Comparison of ENCODE assay signal across 1 cellular context in the genomic region with DNA sequence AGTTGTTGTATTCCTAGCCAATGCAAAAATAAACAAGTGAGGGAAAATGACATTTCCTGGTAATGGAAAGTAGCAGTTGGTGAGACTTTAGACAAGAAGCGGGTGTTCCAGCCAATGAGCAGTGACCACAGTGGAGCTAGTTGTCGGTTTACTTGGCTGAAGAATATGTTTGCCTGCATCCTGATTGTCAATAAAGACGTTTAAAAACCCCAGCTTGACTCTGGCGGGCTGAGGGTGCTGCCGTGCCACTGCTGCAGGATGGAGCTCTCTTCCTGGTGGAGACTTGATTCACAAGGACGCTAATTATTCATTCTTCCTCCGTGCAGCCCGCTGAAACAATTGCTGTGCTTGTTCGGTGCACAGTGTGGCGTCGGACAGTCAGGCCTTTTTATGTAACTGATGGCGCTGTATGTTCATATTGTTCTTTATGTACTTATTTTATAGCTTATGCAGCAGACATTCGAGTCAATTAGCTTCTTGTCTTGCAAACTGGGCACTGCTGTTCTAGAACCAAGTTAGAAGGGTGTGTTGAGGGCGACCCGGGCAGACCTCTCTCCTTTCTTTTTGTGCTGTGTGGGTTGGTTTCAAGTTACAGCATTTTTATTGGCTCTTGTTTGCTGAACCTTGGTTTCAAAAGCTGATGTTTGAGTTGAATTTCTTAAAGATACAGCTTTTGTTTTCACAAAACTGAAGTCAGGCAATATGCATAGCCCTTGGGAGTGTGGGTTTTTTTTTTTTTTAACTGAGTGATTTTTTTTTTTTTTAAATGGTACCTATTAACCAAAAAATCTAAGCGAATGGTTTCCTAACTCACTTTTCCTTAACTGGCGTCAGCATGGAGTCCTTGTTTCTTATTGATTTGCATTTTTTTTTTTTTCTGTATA.
TF ChIP-seq lines count a peak whose summit lies in the region.

No MANE protein-coding gene starts in this region.

TF ChIP-seq in K562, 482 proteins besides CTCF, POLR2A, EP300 and RAD21 (continued from another document and continues in another):
- TF ChIP-seq MNT (conservative IDR thresholded peaks at IDR 0.05) (0 out of 4 replicates have a peak, but pooled peaks of 1 of the 2 experiments have one; percentile 11), ETS1 (conservative IDR thresholded peaks at IDR 0.05; ENCODE audit: control insufficient read depth, low read depth, low read length) (no peak), ZHX1 (conservative IDR thresholded peaks at IDR 0.05; ENCODE audit: low read length) (no peak), ZNF197 (CRISPR knock-in tag; IDR thresholded peaks at IDR 0.05; ENCODE audit: low read depth) (no peak), HNRNPH1 (optimal IDR thresholded peaks at IDR 0.05; ENCODE audit: low read depth, low read length) (no peak), SMARCA5 (IDR thresholded peaks at IDR 0.05) (no peak), NR2C2 (CRISPR knock-in tag; IDR thresholded peaks at IDR 0.05) (no peak), NR2C2 (tag; IDR thresholded peaks at IDR 0.05) (peak; percentile 38; the same call in 1 of the 2 replicates), ZNF785 (CRISPR knock-in tag; IDR thresholded peaks at IDR 0.05) (no peak), TAL1 (IDR thresholded peaks at IDR 0.05) (no peak), ZNF408 (CRISPR knock-in tag; IDR thresholded peaks at IDR 0.05; ENCODE audit: low read depth) (no peak), SAP30 (IDR thresholded peaks at IDR 0.05; ENCODE audit: borderline replicate concordance, insufficient read depth, low read depth, low read length, poor library complexity, severe bottlenecking) (no peak), ETV1 (tag; conservative IDR thresholded peaks at IDR 0.05; ENCODE audit: low read depth) (no peak), ZNF316 (IDR thresholded peaks at IDR 0.05) (peak; percentile 56), MEIS2 (IDR thresholded peaks at IDR 0.05; ENCODE audit: partially characterized antibody) (no peak), BCLAF1 (IDR thresholded peaks at IDR 0.05; ENCODE audit: borderline replicate concordance in 1 of 2, control insufficient read depth in 1 of 2, low read depth in 2 of 2, low read length in 1 of 2) (no peak), SPI1 (IDR thresholded peaks at IDR 0.05; ENCODE audit: borderline replicate concordance, low read depth, low read length) (no peak), ZNF77 (CRISPR knock-in tag; IDR thresholded peaks at IDR 0.05) (no peak), PTRF (tag; IDR thresholded peaks at IDR 0.05) (no peak), PHF8 (IDR thresholded peaks at IDR 0.05; ENCODE audit: borderline replicate concordance, low read length) (peak; percentile 45; the same call in 1 of the 2 replicates), PHF21A (IDR thresholded peaks at IDR 0.05; ENCODE audit: borderline replicate concordance, low read depth) (no peak), MYBL2 (IDR thresholded peaks at IDR 0.05; ENCODE audit: low read depth) (peak; percentile 78; the same call in 1 of the 2 replicates), MYBL2 (CRISPR knock-in tag; IDR thresholded peaks at IDR 0.05; ENCODE audit: borderline replicate concordance) (no peak), ZNF347 (CRISPR knock-in tag; IDR thresholded peaks at IDR 0.05; ENCODE audit: low read depth) (no peak), ARID2 (IDR thresholded peaks at IDR 0.05) (no peak), U2AF1 (optimal IDR thresholded peaks at IDR 0.05; ENCODE audit: low read depth, low read length) (no peak), XRCC5 (IDR thresholded peaks at IDR 0.05; ENCODE audit: low read depth, low read length) (no peak), SMARCE1 (IDR thresholded peaks at IDR 0.05) (no peak), PRPF4 (IDR thresholded peaks at IDR 0.05; ENCODE audit: insufficient read depth, low read depth, low read length, poor library complexity, severe bottlenecking) (no peak), ZNF668 (CRISPR knock-in tag; IDR thresholded peaks at IDR 0.05) (no peak), HDGF (IDR thresholded peaks at IDR 0.05) (no peak), MAFF (IDR thresholded peaks at IDR 0.05; ENCODE audit: low read length) (0 out of 2 replicates have a peak, but pooled peaks have one; percentile 3), VEZF1 (CRISPR knock-in tag; IDR thresholded peaks at IDR 0.05) (peak; percentile 7; the same call in 1 of the 2 replicates), CCAR2 (IDR thresholded peaks at IDR 0.05; ENCODE audit: low read depth, low read length) (no peak), MAFK (IDR thresholded peaks at IDR 0.05; ENCODE audit: low read length) (no peak), CBX1 (IDR thresholded peaks at IDR 0.05; ENCODE audit: low read depth) (no peak), ZNF24 (IDR thresholded peaks at IDR 0.05) (no peak), FOXM1 (IDR thresholded peaks at IDR 0.05; ENCODE audit: low read depth) (peak; percentile 89), FOXM1 (CRISPR knock-in tag; IDR thresholded peaks at IDR 0.05; ENCODE audit: low read depth) (no peak), CBFA2T2 (conservative IDR thresholded peaks at IDR 0.05) (no peak)
- TF ChIP-seq, protein P1, sequence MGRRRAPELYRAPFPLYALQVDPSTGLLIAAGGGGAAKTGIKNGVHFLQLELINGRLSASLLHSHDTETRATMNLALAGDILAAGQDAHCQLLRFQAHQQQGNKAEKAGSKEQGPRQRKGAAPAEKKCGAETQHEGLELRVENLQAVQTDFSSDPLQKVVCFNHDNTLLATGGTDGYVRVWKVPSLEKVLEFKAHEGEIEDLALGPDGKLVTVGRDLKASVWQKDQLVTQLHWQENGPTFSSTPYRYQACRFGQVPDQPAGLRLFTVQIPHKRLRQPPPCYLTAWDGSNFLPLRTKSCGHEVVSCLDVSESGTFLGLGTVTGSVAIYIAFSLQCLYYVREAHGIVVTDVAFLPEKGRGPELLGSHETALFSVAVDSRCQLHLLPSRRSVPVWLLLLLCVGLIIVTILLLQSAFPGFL (CRISPR knock-in tag; IDR thresholded peaks at IDR 0.05), result no peak
- TF ChIP-seq, protein P2, sequence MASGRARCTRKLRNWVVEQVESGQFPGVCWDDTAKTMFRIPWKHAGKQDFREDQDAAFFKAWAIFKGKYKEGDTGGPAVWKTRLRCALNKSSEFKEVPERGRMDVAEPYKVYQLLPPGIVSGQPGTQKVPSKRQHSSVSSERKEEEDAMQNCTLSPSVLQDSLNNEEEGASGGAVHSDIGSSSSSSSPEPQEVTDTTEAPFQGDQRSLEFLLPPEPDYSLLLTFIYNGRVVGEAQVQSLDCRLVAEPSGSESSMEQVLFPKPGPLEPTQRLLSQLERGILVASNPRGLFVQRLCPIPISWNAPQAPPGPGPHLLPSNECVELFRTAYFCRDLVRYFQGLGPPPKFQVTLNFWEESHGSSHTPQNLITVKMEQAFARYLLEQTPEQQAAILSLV (tag; IDR thresholded peaks at IDR 0.05), result no peak
- TF ChIP-seq, protein P3, sequence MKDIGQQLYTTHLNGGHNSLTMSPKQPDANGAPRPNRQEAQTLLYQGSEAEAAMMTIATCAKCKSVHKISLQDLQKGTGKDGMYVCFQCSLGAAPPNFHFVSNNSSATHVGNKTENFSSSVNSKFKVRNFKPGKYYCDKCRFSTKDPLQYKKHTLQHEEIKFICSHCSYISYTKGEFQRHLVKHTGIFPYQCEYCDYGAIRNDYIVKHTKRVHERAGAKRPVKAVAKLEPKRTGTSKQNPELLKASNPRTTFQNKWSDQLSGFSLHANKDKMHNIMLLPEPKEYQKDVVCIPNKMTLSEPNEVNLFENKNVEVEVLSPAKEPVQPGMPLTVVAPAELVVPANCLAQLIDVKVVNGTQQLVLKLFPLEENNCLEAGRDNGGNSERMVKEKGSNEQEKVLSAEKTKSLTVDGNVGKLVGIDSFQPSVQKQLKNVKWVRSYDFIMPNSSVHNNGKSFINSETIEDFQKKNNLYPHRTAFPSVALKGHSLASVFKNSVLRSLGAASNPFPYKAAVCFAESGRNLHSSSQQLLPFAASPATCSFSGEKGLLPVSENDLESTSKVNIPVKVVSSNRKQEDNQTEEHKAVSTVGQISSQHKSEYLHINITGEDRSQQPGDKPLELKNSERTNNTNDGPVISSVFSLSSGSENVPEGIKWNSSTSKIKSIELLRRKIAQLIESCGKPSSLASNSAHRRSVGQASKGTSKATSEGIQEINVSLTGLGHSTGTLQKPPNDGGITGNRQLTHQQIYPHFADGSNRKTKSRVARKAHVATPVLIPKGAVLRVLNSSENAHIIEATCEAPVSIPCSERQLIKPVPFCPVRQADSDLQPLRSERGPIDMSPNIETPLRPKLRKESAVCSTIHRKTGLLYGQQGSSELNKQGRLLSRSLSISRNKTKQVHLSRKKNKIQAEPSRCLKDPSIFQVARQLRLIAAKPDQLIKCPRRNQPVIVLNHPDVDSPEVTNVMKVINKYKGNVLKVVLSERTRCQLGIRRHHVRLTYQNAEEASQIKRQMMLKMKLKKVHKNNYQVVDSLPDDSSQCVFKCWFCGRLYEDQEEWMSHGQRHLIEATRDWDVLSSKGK (CRISPR knock-in tag; IDR thresholded peaks at IDR 0.05), result no peak
